ENCODE assay signal across 11 cellular contexts in genomic region chr6:6227896-6228295, GRCh38.
"Had no signal": no experiment of that assay in that cellular context is flagged by ENCODE, and none has a peak within 500 bp of the region (broad histone marks: within the 10 kb centered on the region; RNA-seq: fewer than 3 reads in every experiment).

No MANE protein-coding gene starts in this region.

- H3K36me3 ChIP-seq: HAP-1 had no signal

- DNase-seq: GM23248, GOT3, H7, H9, HCEC 1CT, HFFc6 had no signal

- H3K27ac ChIP-seq: GM23248 had no signal

- H3K4me3 ChIP-seq: GM23248, GM23338, HAP-1 had no signal

- H3K4me2 ChIP-seq: GM23338 had no signal

- FAIRE-seq: H1, H54 had no signal

- H2AFZ ChIP-seq: GM23248, GM23338 had no signal

- H3K4me1 ChIP-seq: HAP-1 had no signal

- H3K9me3 ChIP-seq: HAP-1 had no signal

- ATAC-seq: GM23338, HCT116 had no signal

- H3K9ac ChIP-seq: GM23248 had no signal
